Comparison of ENCODE assay signal across 13 cellular contexts in the genomic region with DNA sequence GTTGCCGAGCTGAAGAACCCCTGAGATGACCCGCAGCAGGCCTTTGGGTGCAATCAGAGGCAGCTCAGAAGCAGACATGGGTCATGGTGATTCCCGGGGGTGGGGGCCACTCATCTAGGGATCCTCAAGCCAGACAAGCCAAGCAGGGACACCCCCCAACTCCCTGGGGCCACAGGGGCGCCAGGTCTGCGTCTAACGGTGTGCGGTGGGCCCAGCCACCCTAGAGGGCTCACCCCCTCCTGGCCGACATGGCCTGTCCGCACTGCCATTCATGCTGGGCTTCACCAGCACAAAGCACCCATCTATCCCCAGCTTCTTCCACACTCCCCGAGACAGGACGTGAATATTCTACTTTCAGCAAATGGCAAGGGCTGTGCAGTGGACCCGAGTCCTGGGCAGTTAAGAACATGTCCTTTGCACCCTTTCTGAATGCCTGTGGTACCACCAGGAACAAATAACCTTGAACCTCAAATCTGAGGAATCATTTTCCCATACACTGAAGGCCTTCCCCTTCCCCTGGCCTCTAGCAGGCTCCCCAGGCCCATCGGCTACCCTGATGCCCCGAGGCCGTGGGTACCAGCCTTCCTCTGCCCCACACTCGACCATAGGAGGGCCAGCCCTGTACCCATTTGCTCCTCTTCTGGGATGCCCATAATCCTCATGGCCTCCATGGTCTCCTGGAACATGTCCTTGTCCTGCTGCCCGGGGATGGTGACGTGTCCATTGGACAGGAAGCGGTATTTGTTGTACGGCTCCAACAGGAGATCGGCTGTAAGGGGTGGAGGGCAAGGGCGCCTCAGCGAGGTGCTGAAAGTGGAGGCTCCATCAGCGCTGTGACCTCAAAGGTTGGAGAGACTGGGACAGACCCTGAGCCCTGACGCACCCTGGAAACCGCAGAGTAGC.
DNase-seq lines count a peak whose midpoint lies in the region; ATAC-seq, FAIRE-seq and TF ChIP-seq lines count a peak whose summit lies in the region.
"Had no signal": no experiment of that assay in that cellular context is flagged by ENCODE, and none has a peak within 500 bp of the region (broad histone marks: within the 10 kb centered on the region; RNA-seq: fewer than 3 reads in every experiment).

No MANE protein-coding gene starts in this region.

- H3K27me3 Mint-ChIP-seq in activated T-cell treated with anti-CD3 and anti-CD28 coated beads, Interleukin-2, amount 50 U/mL, for 24 hours: no peaks in the 10 kb centered on the region
- no peaks in the 10 kb centered on the region for H3K27me3 Mint-ChIP-seq in activated naive CD8-positive, alpha-beta T cell

- 82 to 88% (median 84%) methylated on average over 24 to 26 of the region's 26 CpGs for WGBS in stomach, 5 donors

- FAIRE-seq in kidney (lab: Jason Lieb, UNC): no peak
- FAIRE-seq: frontal cortex had no signal

- no peaks in the 10 kb centered on the region for H3K27me3 ChIP-seq in stomach

- H3K27ac ChIP-seq in kidney (ENCODE audit: low read depth in 2 of 2, low read length in 2 of 2): no peak overlapping the region
- peak overlapping the region in 4 of 5 donors; percentile 95 to 100 (median 95) for H3K27ac ChIP-seq in stomach

- DNase-seq in activated T-cell treated with anti-CD3 and anti-CD28 coated beads, Interleukin-2, amount 50 U/mL, for 24 hours: no peak
- DNase-seq in activated T-cell treated with anti-CD3 and anti-CD28 coated beads, Interleukin-2, amount 50 U/mL, for 1 hour: no peak
- DNase-seq in kidney: peak; percentile 74
- no peak for DNase-seq in stomach
- DNase-seq: ACHN; activated CD8-positive, alpha-beta memory T cell treated with anti-CD3 and anti-CD28 coated beads, Interleukin-2, amount 50 U/mL, for 48 hours; mesendoderm; NCI-H1436 treated with DMSO at 0.1 percent for 48 hours had no signal

- peaks cover 4% of the 10 kb centered on the region for H3K4me1 Mint-ChIP-seq in activated T-cell treated with anti-CD3 and anti-CD28 coated beads, Interleukin-2, amount 50 U/mL, for 24 hours (ENCODE audit: low read depth)
- peaks cover 3% of the 10 kb centered on the region for H3K4me1 Mint-ChIP-seq in activated naive CD8-positive, alpha-beta T cell (ENCODE audit: low read depth)

- peaks cover 99% of the 10 kb centered on the region for H3K36me3 Mint-ChIP-seq in activated T-cell treated with anti-CD3 and anti-CD28 coated beads, Interleukin-2, amount 50 U/mL, for 24 hours (ENCODE audit: low read depth)
- H3K36me3 Mint-ChIP-seq in activated naive CD8-positive, alpha-beta T cell: peaks cover 4% of the 10 kb centered on the region

- H3K36me3 ChIP-seq in kidney (ENCODE audit: control insufficient read depth in 1 of 2, insufficient read depth in 2 of 2, low read length in 2 of 2) (peaks cover 47 to 92% of the 10 kb centered on the region in 2 donors), stomach (peaks cover 93 to 100% (median 96%) of the 10 kb centered on the region in 4 donors)

- no peaks in the 10 kb centered on the region for H3K9me3 ChIP-seq in kidney (ENCODE audit: control insufficient read depth in 1 of 2, low read length in 2 of 2)
- no peaks in the 10 kb centered on the region for H3K9me3 ChIP-seq in stomach

- H3K9ac ChIP-seq in kidney (ENCODE audit: low read length in 2 of 2): no peak overlapping the region

- H3K9me3 Mint-ChIP-seq in activated T-cell treated with anti-CD3 and anti-CD28 coated beads, Interleukin-2, amount 50 U/mL, for 24 hours: no peaks in the 10 kb centered on the region
- H3K9me3 Mint-ChIP-seq in activated naive CD8-positive, alpha-beta T cell (ENCODE audit: low read depth): no peaks in the 10 kb centered on the region

- H3K4me3 Mint-ChIP-seq in activated T-cell treated with anti-CD3 and anti-CD28 coated beads, Interleukin-2, amount 50 U/mL, for 24 hours: no peak overlapping the region
- no peak overlapping the region for H3K4me3 Mint-ChIP-seq in activated naive CD8-positive, alpha-beta T cell

- H3K4me1 ChIP-seq in kidney (ENCODE audit: control insufficient read depth in 1 of 2, insufficient read depth in 1 of 2, low read depth in 1 of 2, low read length in 2 of 2) (peaks cover 21 to 22% of the 10 kb centered on the region in 2 donors), stomach (peaks cover 24 to 34% (median 25%) of the 10 kb centered on the region in 4 donors)

- peak; percentile 27 for TF ChIP-seq EP300 in stomach (IDR thresholded peaks at IDR 0.05)

- TF ChIP-seq POLR2A in stomach (IDR thresholded peaks at IDR 0.05): no peak

- ATAC-seq in GM19452 (IDR thresholded peaks at IDR 0.05; ENCODE audit: unreplicated experiment): no peak
- no peak for ATAC-seq in GM21526 (IDR thresholded peaks at IDR 0.05; ENCODE audit: low FRiP score, unreplicated experiment)
- no peak for ATAC-seq in GM21825 (IDR thresholded peaks at IDR 0.05; ENCODE audit: unreplicated experiment)

- H3K4me3 ChIP-seq in kidney (ENCODE audit: low read length in 2 of 2) (no peak overlapping the region), stomach (no peak overlapping the region)

- H3K27ac Mint-ChIP-seq in activated T-cell treated with anti-CD3 and anti-CD28 coated beads, Interleukin-2, amount 50 U/mL, for 24 hours: peak overlapping the region; percentile 74
- H3K27ac Mint-ChIP-seq in activated naive CD8-positive, alpha-beta T cell: peak overlapping the region; percentile 73

- intact Hi-C loops in kidney (cut with DNase I): no loop called here
- intact Hi-C loops in stomach (cut with DNase I; ENCODE audit: low total_unique reads): no loop called here

- TF ChIP-seq CTCF in kidney (IDR thresholded peaks at IDR 0.05; ENCODE audit: borderline replicate concordance, extremely low read depth, insufficient read depth): no peak
- no peak for TF ChIP-seq CTCF in stomach (IDR thresholded peaks at IDR 0.05)

Comparison
In these comparisons a context has a peak if more than half of its experiments do, and no peak if none do; other contexts are left out.
1. H3K27ac ChIP-seq: peak in stomach (4 of 5); none in kidney (0 of 2).